28 cellular contexts compared by ENCODE assay signal in the genomic region with DNA sequence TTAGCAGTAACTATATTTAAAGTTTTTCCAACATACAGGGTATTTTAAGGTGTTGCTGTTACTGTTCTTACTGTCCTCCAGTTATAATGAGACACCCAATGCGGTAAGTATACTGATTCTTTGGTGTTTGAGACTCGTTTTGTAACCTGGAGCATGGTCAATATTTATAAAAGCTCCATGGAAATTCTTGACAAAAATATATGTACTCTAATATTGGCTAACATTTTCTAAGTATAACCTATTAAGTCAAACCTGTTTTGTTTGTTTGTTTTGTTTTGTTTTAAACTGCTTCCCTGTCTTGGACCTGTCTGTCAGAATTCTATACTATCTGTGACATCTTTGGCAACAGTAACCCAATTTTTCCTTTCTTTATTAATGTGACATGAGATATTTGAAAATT.
"Had no signal": no experiment of that assay in that cellular context is flagged by ENCODE, and none has a peak within 500 bp of the region (broad histone marks: within the 10 kb centered on the region; RNA-seq: fewer than 3 reads in every experiment).

No MANE protein-coding gene starts in this region.

- H3K4me3 Mint-ChIP-seq: stimulated activated effector memory CD8-positive, alpha-beta T cell treated with anti-CD3 and anti-CD28 coated beads, Interleukin-12 subunit alpha, Interleukin-12 subunit beta, amount 100 ng/mL, for 72 hours; stimulated activated memory B cell treated with anti-CD40 and anti-IgM and Interleukin-4, amounts not matched to agents 10 μg/mL and 1 μg/mL and 100 μg/mL, for 72 hours; stimulated activated naive B cell treated with anti-CD40 and anti-IgM and Interleukin-4, amounts not matched to agents 10 μg/mL and 1 μg/mL and 100 μg/mL, for 72 hours; stimulated activated naive CD8-positive, alpha-beta T cell treated with anti-CD3 and anti-CD28 coated beads, Interleukin-15, amount 100 ng/mL, for 72 hours; stimulated activated naive CD8-positive, alpha-beta T cell treated with anti-CD3 and anti-CD28 coated beads, Interleukin-15, Interleukin-2, amounts not matched to agents 100 ng/mL and 50 ng/mL, for 24 hours; type B pancreatic cell had no signal

- ATAC-seq: stimulated activated effector memory CD8-positive, alpha-beta T cell treated with anti-CD3 and anti-CD28 coated beads, Interleukin-12 subunit alpha, Interleukin-12 subunit beta, amount 100 ng/mL, for 72 hours; stimulated activated memory B cell treated with anti-CD40 and anti-IgM and Interleukin-4, amounts not matched to agents 10 μg/mL and 1 μg/mL and 100 μg/mL, for 72 hours; stimulated activated naive B cell treated with anti-CD40 and anti-IgM and Interleukin-4, amounts not matched to agents 10 μg/mL and 1 μg/mL and 100 μg/mL, for 72 hours; stimulated activated naive CD8-positive, alpha-beta T cell treated with anti-CD3 and anti-CD28 coated beads, Interleukin-15, amount 100 ng/mL, for 72 hours; stimulated activated naive CD8-positive, alpha-beta T cell treated with anti-CD3 and anti-CD28 coated beads, Interleukin-15, Interleukin-2, amounts not matched to agents 100 U/mL and 50 U/mL, for 24 hours; upper lobe of right lung had no signal

- H3K4me3 ChIP-seq: stomach, suprapubic skin, testis, thoracic aorta, thyroid gland, tibial artery, tibial nerve, transverse colon, upper lobe of left lung, upper lobe of right lung, uterus, vagina had no signal

- H3K27me3 Mint-ChIP-seq: stimulated activated memory B cell treated with anti-CD40 and anti-IgM and Interleukin-4, amounts not matched to agents 10 μg/mL and 1 μg/mL and 100 μg/mL, for 72 hours; stimulated activated naive B cell treated with anti-CD40 and anti-IgM and Interleukin-4, amounts not matched to agents 10 μg/mL and 1 μg/mL and 100 μg/mL, for 72 hours; stimulated activated naive CD8-positive, alpha-beta T cell treated with anti-CD3 and anti-CD28 coated beads, Interleukin-15, amount 100 ng/mL, for 72 hours; stimulated activated naive CD8-positive, alpha-beta T cell treated with anti-CD3 and anti-CD28 coated beads, Interleukin-15, Interleukin-2, amounts not matched to agents 100 ng/mL and 50 ng/mL, for 24 hours had no signal

- H3K27ac ChIP-seq: stomach, suprapubic skin, testis, thoracic aorta, thyroid gland, tibial artery, tibial nerve, transverse colon, upper lobe of left lung, upper lobe of right lung, uterus, vagina had no signal

- DNase-seq: stimulated activated CD4-positive, alpha-beta T cell treated with anti-CD3 and anti-CD28 coated beads, Interleukin-2, amount 100 ng/mL, for 48 hours; stimulated activated CD4-positive, alpha-beta T cell treated with anti-CD3 and anti-CD28 coated beads, Interleukin-4, amount 100 ng/mL, for 1 hour; stimulated activated CD4-positive, alpha-beta T cell treated with anti-CD3 and anti-CD28 coated beads, Interleukin-4, amount 100 ng/mL, for 24 hours; stimulated activated CD4-positive, alpha-beta T cell treated with anti-CD3 and anti-CD28 coated beads, Interleukin-4, amount 100 ng/mL, for 4 hours; stimulated activated CD8-positive, alpha-beta memory T cell treated with anti-CD3 and anti-CD28 coated beads, Interleukin-4, amount 100 ng/mL, for 48 hours; stimulated activated naive B cell treated with anti-CD40 and anti-IgM and Interleukin-4, amounts not matched to agents 10 μg/mL and 1 μg/mL and 100 μg/mL, for 72 hours; stimulated activated naive CD4-positive, alpha-beta T cell; stimulated activated naive CD4-positive, alpha-beta T cell treated with Interleukin-2 at 50 U/mL for 16 hours; stimulated activated naive CD8-positive, alpha-beta T cell treated with anti-CD3 and anti-CD28 coated beads, Interleukin-15, amount 100 ng/mL, for 72 hours; stimulated activated naive CD8-positive, alpha-beta T cell treated with anti-CD3 and anti-CD28 coated beads, Interleukin-15, Interleukin-2, amounts not matched to agents 100 U/mL and 50 U/mL, for 24 hours; stomach; substantia nigra; testis; thyroid gland; tibial artery; transverse colon; trophoblast cell; upper lobe of left lung; upper lobe of right lung; uterus had no signal

- H3K36me3 Mint-ChIP-seq: type B pancreatic cell had no signal

- H3K27ac Mint-ChIP-seq: stimulated activated effector memory CD8-positive, alpha-beta T cell treated with anti-CD3 and anti-CD28 coated beads, Interleukin-12 subunit alpha, Interleukin-12 subunit beta, amount 100 ng/mL, for 72 hours; stimulated activated memory B cell treated with anti-CD40 and anti-IgM and Interleukin-4, amounts not matched to agents 10 μg/mL and 1 μg/mL and 100 μg/mL, for 72 hours; stimulated activated naive B cell treated with anti-CD40 and anti-IgM and Interleukin-4, amounts not matched to agents 10 μg/mL and 1 μg/mL and 100 μg/mL, for 72 hours; stimulated activated naive CD8-positive, alpha-beta T cell treated with anti-CD3 and anti-CD28 coated beads, Interleukin-15, amount 100 ng/mL, for 72 hours; stimulated activated naive CD8-positive, alpha-beta T cell treated with anti-CD3 and anti-CD28 coated beads, Interleukin-15, Interleukin-2, amounts not matched to agents 100 ng/mL and 50 ng/mL, for 24 hours; type B pancreatic cell had no signal

- H3K9me3 Mint-ChIP-seq: stimulated activated naive CD8-positive, alpha-beta T cell treated with anti-CD3 and anti-CD28 coated beads, Interleukin-15, Interleukin-2, amounts not matched to agents 100 ng/mL and 50 ng/mL, for 24 hours; type B pancreatic cell had no signal
